15 cellular contexts compared by ENCODE assay signal in the genomic region with DNA sequence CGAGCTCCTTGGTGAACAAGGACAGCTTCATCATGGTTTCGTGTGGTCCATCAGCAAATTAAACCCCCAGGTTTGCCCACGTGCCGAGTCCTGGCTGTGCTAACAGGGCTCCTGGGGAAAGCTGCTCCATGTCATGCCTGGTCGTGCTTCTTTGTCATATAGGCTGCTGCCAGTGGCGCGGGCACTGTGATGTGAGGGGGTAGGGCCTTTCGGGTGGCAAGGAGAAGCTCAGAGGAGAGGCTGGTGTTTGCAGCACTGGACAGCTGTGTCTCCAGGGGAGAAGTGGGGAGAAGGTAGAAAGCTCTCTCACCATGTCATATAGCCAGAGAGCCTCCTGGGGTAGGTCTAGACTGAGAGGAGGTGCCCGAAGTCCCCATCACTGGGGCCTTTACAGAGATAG. TPM values are rescaled to one million over a fixed set of nuclear protein-coding genes. Genes with fewer than 3 reads are reported as not detected.
DNase-seq lines count a peak whose midpoint lies in the region; ATAC-seq and TF ChIP-seq lines count a peak whose summit lies in the region.
"Had no signal": no experiment of that assay in that cellular context is flagged by ENCODE, and none has a peak within 500 bp of the region (broad histone marks: within the 10 kb centered on the region; RNA-seq: fewer than 3 reads in every experiment).

No MANE protein-coding gene starts in this region.

- H3K36me3 ChIP-seq in neuronal stem cell (replicated peaks in 1 of 2; ENCODE audit: control insufficient read depth in 2 of 2, insufficient read depth in 2 of 2, low read length in 2 of 2) (no peaks in the 10 kb centered on the region), psoas muscle (ENCODE audit: insufficient read depth in 1 of 2, low read depth in 1 of 2) (no peaks in the 10 kb centered on the region)
- H3K36me3 ChIP-seq: BLaER1 treated with 17β-estradiol and CSF1 and Interleukin-3, amounts not matched to agents 10 nM and 100 nM had no signal

- no peak for TF ChIP-seq CTCF in chondrocyte (IDR thresholded peaks at IDR 0.05)
- no peak for TF ChIP-seq CTCF in psoas muscle (IDR thresholded peaks at IDR 0.05)

- no peaks in the 10 kb centered on the region for H3K36me3 Mint-ChIP-seq in chondrocyte (ENCODE audit: low read depth)

- no peak overlapping the region for H3K23ac ChIP-seq in neuronal stem cell (ENCODE audit: low read depth, low read length, poor library complexity)

- H2BK5ac ChIP-seq in neuronal stem cell (ENCODE audit: low read length), result peak overlapping the region; percentile 63

- DNase-seq in activated effector memory CD4-positive, alpha-beta T cell treated with anti-CD3 and anti-CD28 coated beads, Interleukin-2, amount 50 U/mL, for 16 hours, result peak; percentile 34
- no peak for DNase-seq in activated effector memory CD4-positive, alpha-beta T cell treated with Interleukin-2 at 50 U/mL for 16 hours
- DNase-seq in chondrocyte (ENCODE audit: low spot score) (peak; percentile 74), neuronal stem cell (ENCODE audit: low spot score) (no peak), SKM-1 treated with dmso at 0.1 percent for 144 hours (lab: John Stamatoyannopoulos, UW; ENCODE audit: unreplicated experiment) (no peak), psoas muscle (no peak), NCI-H526 (lab: John Stamatoyannopoulos, UW) (no peak)
- DNase-seq: 8988T, Calu3, DMS 273 treated with DMSO at 0.1 percent for 48 hours had no signal

- H3K4me3 Mint-ChIP-seq in chondrocyte (ENCODE audit: unreplicated experiment), result no peak overlapping the region
- H3K4me3 Mint-ChIP-seq: CD4-positive, alpha-beta T cell had no signal

- no peak overlapping the region for H3K4me2 ChIP-seq in neuronal stem cell (ENCODE audit: insufficient read depth, low read length, poor library complexity, severe bottlenecking)
- H3K4me2 ChIP-seq: BLaER1 treated with 17β-estradiol and CSF1 and Interleukin-3, amounts not matched to agents 10 nM and 100 nM had no signal

- no peak overlapping the region for H3K18ac ChIP-seq in neuronal stem cell (ENCODE audit: low read length)

- H2AK5ac ChIP-seq in neuronal stem cell (ENCODE audit: low read depth, low read length), result no peak overlapping the region

- no peak overlapping the region for H3K14ac ChIP-seq in neuronal stem cell (ENCODE audit: low read length)

- no peak overlapping the region for H3K4ac ChIP-seq in neuronal stem cell (ENCODE audit: low read length)

- H3K4me3 ChIP-seq in neuronal stem cell (ENCODE audit: low read length in 2 of 2) (no peak overlapping the region), psoas muscle (no peak overlapping the region)
- H3K4me3 ChIP-seq: BLaER1 treated with 17β-estradiol and CSF1 and Interleukin-3, amounts not matched to agents 10 nM and 100 nM had no signal

- no CpG with 5 or more reads among the region's 9 CpGs for WGBS in neuronal stem cell (ENCODE audit: extremely low coverage in 2 of 2, insufficient read length in 2 of 2, insufficient replicate concordance in 1 of 2), 2 donors
- 77 to 83% (median 79%) methylated on average over 9 of the region's 9 CpGs for WGBS in psoas muscle, 3 donors

- no peak overlapping the region for H4K91ac ChIP-seq in neuronal stem cell (ENCODE audit: low read depth, low read length, poor library complexity)

- no peak overlapping the region for H2BK15ac ChIP-seq in neuronal stem cell (ENCODE audit: low read length)

- H2BK12ac ChIP-seq in neuronal stem cell (ENCODE audit: low read length), result no peak overlapping the region

- H4K8ac ChIP-seq in neuronal stem cell (ENCODE audit: low read depth, low read length), result no peak overlapping the region

- H3K27me3 ChIP-seq in neuronal stem cell (ENCODE audit: control insufficient read depth in 3 of 3, insufficient read depth in 3 of 3, low read depth in 1 of 3, low read length in 3 of 3) (peaks cover 0 to 24% (median 0%) of the 10 kb centered on the region in 3 experiments), psoas muscle (ENCODE audit: insufficient read depth in 3 of 3, low read length in 2 of 3) (peaks cover 0 to 20% (median 8%) of the 10 kb centered on the region in 3 donors)
- H3K27me3 ChIP-seq: BLaER1 treated with 17β-estradiol and CSF1 and Interleukin-3, amounts not matched to agents 10 nM and 100 nM had no signal

- H3K27ac ChIP-seq in neuronal stem cell (replicated peaks; ENCODE audit: low read length) (no peak overlapping the region), psoas muscle (no peak overlapping the region)
- H3K27ac ChIP-seq: BLaER1 treated with 17β-estradiol and CSF1 and Interleukin-3, amounts not matched to agents 10 nM and 100 nM had no signal

- H3K4me1 ChIP-seq in neuronal stem cell (ENCODE audit: control insufficient read depth in 2 of 2, insufficient read depth in 1 of 2, low read depth in 1 of 2, low read length in 2 of 2), result peaks cover 0 to 4% of the 10 kb centered on the region in 2 donors
- no peaks in the 10 kb centered on the region for H3K4me1 ChIP-seq in psoas muscle
- H3K4me1 ChIP-seq: BLaER1 treated with 17β-estradiol and CSF1 and Interleukin-3, amounts not matched to agents 10 nM and 100 nM had no signal

- ATAC-seq in psoas muscle, result no peak
- ATAC-seq: HCT116 had no signal

- H3K9me3 ChIP-seq in neuronal stem cell (replicated peaks in 1 of 2; ENCODE audit: control insufficient read depth in 2 of 2, insufficient read depth in 1 of 2, low read depth in 1 of 2, low read length in 2 of 2) (peaks cover 0 to 2% of the 10 kb centered on the region in 2 donors), psoas muscle (no peaks in the 10 kb centered on the region)

- no peak overlapping the region for H2BK120ac ChIP-seq in neuronal stem cell (ENCODE audit: low read depth, low read length)

- H3K27me3 Mint-ChIP-seq in chondrocyte (ENCODE audit: low read depth), result peaks cover 18% of the 10 kb centered on the region

- intact Hi-C loops in psoas muscle (cut with DNase I), result no loop called here

- no peak overlapping the region for H3K27ac Mint-ChIP-seq in chondrocyte (ENCODE audit: unreplicated experiment)
- H3K27ac Mint-ChIP-seq: CD4-positive, alpha-beta T cell had no signal

- no peaks in the 10 kb centered on the region for H3K9me3 Mint-ChIP-seq in chondrocyte (ENCODE audit: low read depth)
- H3K9me3 Mint-ChIP-seq: CD4-positive, alpha-beta T cell had no signal

- no peak overlapping the region for H2AFZ ChIP-seq in neuronal stem cell (ENCODE audit: low read length)

- H3K79me1 ChIP-seq in neuronal stem cell (ENCODE audit: low read depth, low read length), result peaks cover 2% of the 10 kb centered on the region

- no peaks in the 10 kb centered on the region for H3K4me1 Mint-ChIP-seq in chondrocyte (ENCODE audit: low read depth)

- H3K9ac ChIP-seq in neuronal stem cell (ENCODE audit: low read depth, low read length, poor library complexity), result no peak overlapping the region
- H3K9ac ChIP-seq: BLaER1 treated with 17β-estradiol and CSF1 and Interleukin-3, amounts not matched to agents 10 nM and 100 nM had no signal

RNA-seq across cellular contexts. Expression of a gene that starts 13.3 kb away (rescaled TPM):
- not detected in 3 replicates for total RNA-seq in chondrocyte
- polyA plus RNA-seq in neuronal stem cell (2013, experiment 1 of 2), result 2.1 TPM
- polyA plus RNA-seq in neuronal stem cell (2013, experiment 2 of 2), result 2.2 TPM
- not detected for total RNA-seq in psoas muscle
- polyA plus RNA-seq in psoas muscle, result not detected
- total RNA-seq: Calu3; CD4-positive, alpha-beta T cell; Daoy; HT1080 had no signal

Comparison
In these comparisons a context has a peak if more than half of its experiments do, and no peak if none do; other contexts are left out.
1. DNase-seq: peak in activated effector memory CD4-positive, alpha-beta T cell treated with anti-CD3 and anti-CD28 coated beads, Interleukin-2, amount 50 U/mL, for 16 hours (single experiment) and chondrocyte (single experiment); none in activated effector memory CD4-positive, alpha-beta T cell treated with Interleukin-2 at 50 U/mL for 16 hours (single experiment), neuronal stem cell (single experiment), SKM-1 treated with dmso at 0.1 percent for 144 hours (single experiment), psoas muscle (0 of 2) and NCI-H526 (0 of 2).